Comparison of ENCODE assay signal across 31 cellular contexts in the genomic region with DNA sequence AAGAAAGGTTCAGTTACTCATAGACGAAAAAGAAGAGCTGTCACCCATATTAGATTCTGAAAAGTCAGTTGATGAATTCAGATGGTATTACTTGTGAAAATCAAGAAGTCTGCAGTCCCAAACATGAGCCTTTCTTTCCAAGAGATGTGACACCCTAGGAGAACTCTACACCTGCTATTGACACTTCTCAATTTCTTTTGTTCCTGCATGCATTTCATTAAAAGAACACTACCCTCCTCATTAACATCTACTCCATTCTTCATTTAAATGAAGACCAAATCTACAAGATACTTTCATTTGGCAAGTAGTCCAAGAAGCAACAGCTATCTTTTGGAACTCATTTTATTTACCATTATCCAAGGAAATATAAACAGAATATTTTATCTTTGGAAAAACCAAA. TPM values are rescaled to one million over a fixed set of nuclear protein-coding genes. Genes with fewer than 3 reads are reported as not detected.
"Had no signal": no experiment of that assay in that cellular context is flagged by ENCODE, and none has a peak within 500 bp of the region (broad histone marks: within the 10 kb centered on the region; RNA-seq: fewer than 3 reads in every experiment).

No MANE protein-coding gene starts in this region.

- H3K27me3 ChIP-seq: SJCRH30 had no signal

- H3K27ac Mint-ChIP-seq: activated CD4-positive, alpha-beta memory T cell treated with anti-CD3 and anti-CD28 coated beads, Interleukin-2, amount 10 ng/mL, durations not matched to agents 7 days and 5 days; activated CD4-positive, alpha-beta T cell treated with anti-CD3 and anti-CD28 coated beads for 36 hours; activated naive CD4-positive, alpha-beta T cell treated with anti-CD3 and anti-CD28 coated beads for 36 hours; activated naive CD8-positive, alpha-beta T cell; activated T-helper 17 cell treated with anti-CD3 and anti-CD28 coated beads, Interleukin-2, amount 50 U/mL, for 72 hours had no signal

- H3K9me3 Mint-ChIP-seq: activated naive CD4-positive, alpha-beta T cell treated with anti-CD3 and anti-CD28 coated beads for 36 hours had no signal

- H3K4me3 ChIP-seq: cardiac muscle cell, SJCRH30 had no signal

- H3K9me3 ChIP-seq: SJCRH30, SK-N-SH had no signal

- H3K9ac ChIP-seq: SK-N-SH had no signal

- H3K4me1 Mint-ChIP-seq: activated CD4-positive, alpha-beta memory T cell treated with anti-CD3 and anti-CD28 coated beads, Interleukin-2, amount 10 ng/mL, durations not matched to agents 7 days and 5 days; activated CD4-positive, alpha-beta T cell treated with anti-CD3 and anti-CD28 coated beads for 36 hours; activated T-helper 17 cell treated with anti-CD3 and anti-CD28 coated beads, Interleukin-2, amount 50 U/mL, for 72 hours had no signal

- H3K4me2 ChIP-seq: SK-N-SH had no signal

- H3K27ac ChIP-seq: brain microvascular endothelial cell, cardiac muscle cell, SJCRH30, VCaP had no signal

- DNase-seq: activated CD4-positive, alpha-beta memory T cell treated with anti-CD3 and anti-CD28 coated beads, Interleukin-2, amount 10 ng/mL, durations not matched to agents 7 days and 5 days; activated CD4-positive, alpha-beta T cell treated with anti-CD3 and anti-CD28 coated beads for 36 hours; activated CD4-positive, alpha-beta T cell treated with anti-CD3 and anti-CD28 coated beads, Interleukin-2, amount 50 U/mL, for 1 hour; activated gamma-delta T cell; activated naive CD4-positive, alpha-beta T cell treated with anti-CD3 and anti-CD28 coated beads for 36 hours; activated T-cell treated with anti-CD3 and anti-CD28 coated beads for 4 hours; activated T-cell treated with anti-CD3 and anti-CD28 coated beads, Interleukin-2, amount 50 U/mL, for 48 hours; brain microvascular endothelial cell; Karpas-422; MM.1S; NCI-H1105; NCI-H1436; NCI-H1694 treated with DMSO at 0.1 percent for 48 hours; NCI-H2029 treated with DMSO at 0.1 percent for 48 hours; NCI-H345; NCI-H510A; NCI-H526 treated with DMSO at 0.1 percent for 48 hours; NCI-H82; OCI-M1; RPMI8226; SJCRH30; SK-N-SH; T-helper 1 cell had no signal

- ATAC-seq: activated CD4-positive, alpha-beta T cell treated with anti-CD3 and anti-CD28 coated beads for 36 hours; activated T-helper 17 cell treated with anti-CD3 and anti-CD28 coated beads, Interleukin-2, amount 50 U/mL, for 72 hours; Panc1; Right ventricle myocardium inferior had no signal

- H3K4me3 Mint-ChIP-seq: activated CD4-positive, alpha-beta memory T cell treated with anti-CD3 and anti-CD28 coated beads, Interleukin-2, amount 10 ng/mL, durations not matched to agents 7 days and 5 days; activated CD4-positive, alpha-beta T cell treated with anti-CD3 and anti-CD28 coated beads for 36 hours; activated naive CD4-positive, alpha-beta T cell treated with anti-CD3 and anti-CD28 coated beads for 36 hours; activated naive CD8-positive, alpha-beta T cell; activated T-helper 17 cell treated with anti-CD3 and anti-CD28 coated beads, Interleukin-2, amount 50 U/mL, for 72 hours had no signal

- H3K36me3 Mint-ChIP-seq: activated naive CD8-positive, alpha-beta T cell had no signal

- H3K36me3 ChIP-seq: brain microvascular endothelial cell, cardiac muscle cell, SJCRH30 had no signal

RNA-seq across cellular contexts. Expression of gene GABRB3, which starts 6.6 kb away (rescaled TPM):
- total RNA-seq: activated CD4-positive, alpha-beta memory T cell treated with anti-CD3 and anti-CD28 coated beads, Interleukin-2, amount 10 ng/mL, durations not matched to agents 7 days and 5 days; activated CD4-positive, alpha-beta T cell treated with anti-CD3 and anti-CD28 coated beads for 36 hours; activated CD8-positive, alpha-beta memory T cell treated with anti-CD3 and anti-CD28 coated beads for 36 hours; T-helper 2 cell treated with Interferon-gamma antibody and Interleukin-4, amounts not matched to agents 100 ng/mL and 5 ng/mL, for 36 hours had no signal
